In the genomic region with DNA sequence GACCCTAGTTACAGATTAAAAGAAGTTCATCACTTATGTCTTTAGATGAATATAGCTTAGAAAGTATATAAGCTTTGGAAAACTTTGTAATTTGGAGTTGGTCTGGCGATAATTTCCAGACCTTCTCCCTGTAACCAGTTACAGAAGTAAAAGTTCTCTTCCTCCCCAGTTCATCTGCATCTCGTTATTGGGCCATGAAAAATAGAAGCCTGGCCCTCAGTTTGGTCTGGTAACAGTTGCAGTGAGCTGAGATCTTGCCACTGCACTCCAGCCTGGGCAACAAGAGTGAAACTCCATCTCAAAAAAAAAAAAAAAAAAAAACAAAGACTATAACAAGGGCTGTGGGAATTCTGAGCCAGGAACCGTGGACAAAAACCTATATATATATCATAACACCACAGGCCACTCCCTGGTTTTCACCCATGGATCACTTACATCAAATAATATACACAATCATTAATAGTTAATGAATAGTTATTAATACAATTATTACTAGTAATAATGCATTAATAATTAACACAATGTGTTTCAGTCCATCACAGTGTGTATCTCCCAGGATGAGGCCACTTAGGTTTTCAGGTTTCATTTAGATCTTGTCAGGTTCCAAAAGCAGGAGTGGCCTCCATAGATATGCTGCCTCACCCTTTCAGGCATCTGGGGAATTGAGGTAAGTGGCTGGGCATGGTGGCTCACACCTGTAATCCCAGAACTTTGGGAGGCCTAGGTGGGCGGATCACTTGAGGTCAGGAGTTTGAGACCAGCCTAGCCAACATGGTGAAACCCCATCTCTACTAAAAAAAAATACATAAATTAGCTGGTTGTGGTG, we compare ENCODE assay signal across 8 cellular contexts. TPM values are rescaled to one million over a fixed set of nuclear protein-coding genes. Genes with fewer than 3 reads are reported as not detected.
DNase-seq lines count a peak whose midpoint lies in the region; ATAC-seq lines count a peak whose summit lies in the region.
"Not testable (repeated sequence)": the region's sequence is repeated elsewhere in the genome, so short reads cannot be mapped to it uniquely, and the experiment has no call there.
"Had no signal": no experiment of that assay in that cellular context is flagged by ENCODE, and none has a peak within 500 bp of the region (broad histone marks: within the 10 kb centered on the region; RNA-seq: fewer than 3 reads in every experiment).

No MANE protein-coding gene starts in this region.

- H3K14ac ChIP-seq in mesenchymal stem cell (ENCODE audit: low read length in 2 of 2); trophoblast cell (ENCODE audit: low read length): not testable (repeated sequence)

- not testable (repeated sequence) for H3K36me3 Mint-ChIP-seq in CD4-positive, CD25-positive, alpha-beta regulatory T cell; T-helper 17 cell (ENCODE audit: low read depth); activated naive CD8-positive, alpha-beta T cell; central memory CD8-positive, alpha-beta T cell (ENCODE audit: insufficient read depth)

- not testable (repeated sequence) for ATAC-seq in CD4-positive, CD25-positive, alpha-beta regulatory T cell (ENCODE audit: low read depth in 2 of 2); T-helper 17 cell; central memory CD8-positive, alpha-beta T cell (replicated peaks; ENCODE audit: extremely low read depth, poor library complexity, severe bottlenecking)
- peak; percentile 39 for ATAC-seq in GM18511 (IDR thresholded peaks at IDR 0.05; ENCODE audit: unreplicated experiment)

- not testable (repeated sequence) for H3K4me2 ChIP-seq in mesenchymal stem cell (ENCODE audit: low read length, poor library complexity, severe bottlenecking); trophoblast cell (ENCODE audit: low read length)

- H3K79me1 ChIP-seq in mesenchymal stem cell (replicated peaks; ENCODE audit: low read length, poor library complexity, severe bottlenecking); trophoblast cell (ENCODE audit: low read length): not testable (repeated sequence)

- H3K4me3 Mint-ChIP-seq in CD4-positive, CD25-positive, alpha-beta regulatory T cell; T-helper 17 cell; activated naive CD8-positive, alpha-beta T cell; central memory CD8-positive, alpha-beta T cell: not testable (repeated sequence)

- not testable (repeated sequence) for H2BK12ac ChIP-seq in mesenchymal stem cell (ENCODE audit: low read length in 2 of 2); trophoblast cell (ENCODE audit: low read length)

- not testable (repeated sequence) for DNase-seq in CD4-positive, CD25-positive, alpha-beta regulatory T cell; T-helper 17 cell; central memory CD8-positive, alpha-beta T cell (ENCODE audit: low spot score in 2 of 2); mesenchymal stem cell
- peak; percentile 62 to 80 for DNase-seq in trophoblast cell

- H4K91ac ChIP-seq in mesenchymal stem cell (ENCODE audit: low read length): not testable (repeated sequence)
- H4K91ac ChIP-seq in trophoblast cell (ENCODE audit: low read depth, low read length): peak overlapping the region; percentile 14

- H3K9me3 ChIP-seq in CD4-positive, CD25-positive, alpha-beta regulatory T cell (ENCODE audit: control insufficient read depth in 2 of 2, low read length in 2 of 2); T-helper 17 cell (ENCODE audit: control insufficient read depth, low read length, poor library complexity, severe bottlenecking); mesenchymal stem cell (ENCODE audit: control insufficient read depth, low read length); trophoblast cell (ENCODE audit: insufficient read depth, low read depth, low read length): not testable (repeated sequence)

- not testable (repeated sequence) for H3K79me2 ChIP-seq in trophoblast cell (ENCODE audit: control insufficient read depth, insufficient read depth, low read length, poor library complexity)

- H3K27me3 ChIP-seq in CD4-positive, CD25-positive, alpha-beta regulatory T cell (ENCODE audit: control insufficient read depth, insufficient read depth, low read length); mesenchymal stem cell (ENCODE audit: control insufficient read depth in 1 of 2, insufficient read depth in 1 of 2, low read length in 2 of 2); trophoblast cell (ENCODE audit: insufficient read depth, low read length): not testable (repeated sequence)

- not testable (repeated sequence) for H3K4me3 ChIP-seq in CD4-positive, CD25-positive, alpha-beta regulatory T cell (ENCODE audit: low read depth, low read length); mesenchymal stem cell (ENCODE audit: insufficient read depth in 1 of 2, low read depth in 1 of 2, low read length in 2 of 2); trophoblast cell (ENCODE audit: low read depth, low read length)

- H3K36me3 ChIP-seq in CD4-positive, CD25-positive, alpha-beta regulatory T cell (ENCODE audit: control insufficient read depth, insufficient read depth, low read length); mesenchymal stem cell (ENCODE audit: control insufficient read depth in 1 of 2, insufficient read depth in 2 of 2, low read depth in 1 of 2, low read length in 2 of 2); trophoblast cell (ENCODE audit: control insufficient read depth in 1 of 2, insufficient read depth in 2 of 2, low read length in 2 of 2): not testable (repeated sequence)

- H3K9me3 Mint-ChIP-seq in CD4-positive, CD25-positive, alpha-beta regulatory T cell; activated naive CD8-positive, alpha-beta T cell (ENCODE audit: low read depth); central memory CD8-positive, alpha-beta T cell: not testable (repeated sequence)

- not testable (repeated sequence) for H3K4ac ChIP-seq in mesenchymal stem cell (ENCODE audit: low read depth in 1 of 2, low read length in 2 of 2); trophoblast cell (ENCODE audit: low read depth, low read length)

- H4K12ac ChIP-seq in trophoblast cell (ENCODE audit: low read depth, low read length): not testable (repeated sequence)

- not testable (repeated sequence) for H3K9ac ChIP-seq in mesenchymal stem cell (ENCODE audit: low read length); trophoblast cell (ENCODE audit: low read length)

- not testable (repeated sequence) for H2BK5ac ChIP-seq in mesenchymal stem cell (ENCODE audit: low read depth, low read length, poor library complexity, severe bottlenecking); trophoblast cell (ENCODE audit: low read depth, low read length, poor library complexity)

- not testable (repeated sequence) for H2AK5ac ChIP-seq in mesenchymal stem cell (ENCODE audit: low read length, severe bottlenecking); trophoblast cell (ENCODE audit: low read length)

- not testable (repeated sequence) for H3K27me3 Mint-ChIP-seq in CD4-positive, CD25-positive, alpha-beta regulatory T cell; T-helper 17 cell; activated naive CD8-positive, alpha-beta T cell; central memory CD8-positive, alpha-beta T cell

- peaks cover 15% of the 10 kb centered on the region for H3K4me1 ChIP-seq in CD4-positive, CD25-positive, alpha-beta regulatory T cell (ENCODE audit: control insufficient read depth, insufficient read depth, low read length, poor library complexity, severe bottlenecking)
- H3K4me1 ChIP-seq in mesenchymal stem cell (ENCODE audit: control insufficient read depth, insufficient read depth, low read depth, low read length) (peaks cover 11% of the 10 kb centered on the region), trophoblast cell (ENCODE audit: control insufficient read depth in 1 of 2, insufficient read depth in 2 of 2, low read length in 2 of 2) (peaks cover 12 to 16% of the 10 kb centered on the region in 2 experiments)

- not testable (repeated sequence) for H3K18ac ChIP-seq in mesenchymal stem cell (ENCODE audit: low read depth in 1 of 2, low read length in 2 of 2); trophoblast cell (ENCODE audit: low read length)

- not testable (repeated sequence) for H4K8ac ChIP-seq in mesenchymal stem cell (ENCODE audit: low read length); trophoblast cell (ENCODE audit: low read depth, low read length)

- H3K27ac Mint-ChIP-seq in CD4-positive, CD25-positive, alpha-beta regulatory T cell: peak overlapping the region in 2 of 3 donors; percentile 47 to 85
- peak overlapping the region; percentile 74 for H3K27ac Mint-ChIP-seq in T-helper 17 cell
- peak overlapping the region; percentile 34 for H3K27ac Mint-ChIP-seq in activated naive CD8-positive, alpha-beta T cell
- H3K27ac Mint-ChIP-seq in central memory CD8-positive, alpha-beta T cell (ENCODE audit: low read depth): peak overlapping the region; percentile 47

- not testable (repeated sequence) for H2AFZ ChIP-seq in mesenchymal stem cell (ENCODE audit: low read depth, low read length); trophoblast cell (ENCODE audit: insufficient read depth, low read length, poor library complexity)

- not testable (repeated sequence) for H2BK120ac ChIP-seq in mesenchymal stem cell (ENCODE audit: low read depth, low read length); trophoblast cell (ENCODE audit: insufficient read depth, low read length, poor library complexity)

- H3K23ac ChIP-seq in mesenchymal stem cell (ENCODE audit: low read length in 2 of 2); trophoblast cell (ENCODE audit: low read length): not testable (repeated sequence)

- peaks cover 6 to 38% (median 19%) of the 10 kb centered on the region in 4 donors for H3K4me1 Mint-ChIP-seq in CD4-positive, CD25-positive, alpha-beta regulatory T cell
- peaks cover 18% of the 10 kb centered on the region for H3K4me1 Mint-ChIP-seq in T-helper 17 cell
- H3K4me1 Mint-ChIP-seq in activated naive CD8-positive, alpha-beta T cell (ENCODE audit: low read depth): peaks cover 45% of the 10 kb centered on the region
- peaks cover 12% of the 10 kb centered on the region for H3K4me1 Mint-ChIP-seq in central memory CD8-positive, alpha-beta T cell

- H3K27ac ChIP-seq in CD4-positive, CD25-positive, alpha-beta regulatory T cell (ENCODE audit: insufficient read depth, low read length, poor library complexity, severe bottlenecking); trophoblast cell (ENCODE audit: low read depth, low read length): not testable (repeated sequence)
- peak overlapping the region; percentile 84 for H3K27ac ChIP-seq in mesenchymal stem cell (ENCODE audit: low read length, poor library complexity, severe bottlenecking)

- not testable (repeated sequence) for H2BK15ac ChIP-seq in mesenchymal stem cell (ENCODE audit: low read depth, poor library complexity, severe bottlenecking)

- 94% methylated on average over 3 of the region's 4 CpGs for WGBS in mesenchymal stem cell
- WGBS in trophoblast cell (ENCODE audit: extremely low coverage, insufficient coverage, insufficient read length): no CpG with 5 or more reads among the region's 4 CpGs

RNA-seq across cellular contexts. Expression of a gene that starts 32.5 kb away (rescaled TPM):
- 120 TPM for total RNA-seq in CD4-positive, CD25-positive, alpha-beta regulatory T cell
- polyA plus RNA-seq in CD4-positive, CD25-positive, alpha-beta regulatory T cell: 10 to 100 TPM; 21.6 to 33.5 (median 24.6) TPM
- total RNA-seq in T-helper 17 cell: 100 to 1,000 TPM; 123 to 131 TPM
- polyA plus RNA-seq in mesenchymal stem cell (2013, experiment 1 of 2): 16.3 TPM
- 16.3 TPM for polyA plus RNA-seq in mesenchymal stem cell (2013, experiment 2 of 2)
- polyA plus RNA-seq in trophoblast cell (2013): 13.4 and 13.5 TPM in 2 replicates

RNA-seq across cellular contexts. Expression of a gene that starts 56.7 kb away (rescaled TPM):
- total RNA-seq in CD4-positive, CD25-positive, alpha-beta regulatory T cell: 0.27 TPM
- under 1 TPM in 2 of 4 donors, not detected in 2; 0.07 to 0.32 TPM for polyA plus RNA-seq in CD4-positive, CD25-positive, alpha-beta regulatory T cell
- 1 to 10 TPM; 1.2 to 1.3 TPM for total RNA-seq in T-helper 17 cell
- polyA plus RNA-seq in mesenchymal stem cell (2013, experiment 1 of 2): 0.88 TPM
- 0.74 TPM for polyA plus RNA-seq in mesenchymal stem cell (2013, experiment 2 of 2)
- polyA plus RNA-seq in trophoblast cell (2013): 0.03 and 0.14 TPM in 2 replicates
- total RNA-seq: H7 had no signal
